In genomic region chr4:96784336-96784735, GRCh38 we compare ENCODE assay signal across 25 cellular contexts.
"Had no signal": no experiment of that assay in that cellular context is flagged by ENCODE, and none has a peak within 500 bp of the region (broad histone marks: within the 10 kb centered on the region; RNA-seq: fewer than 3 reads in every experiment).

No MANE protein-coding gene starts in this region.

- H3K27me3 Mint-ChIP-seq: naive thymus-derived CD4-positive, alpha-beta T cell; progenitor cell of endocrine pancreas; stimulated activated memory B cell treated with anti-CD40 and anti-IgM and Interleukin-4, amounts not matched to agents 10 μg/mL and 1 μg/mL and 100 μg/mL, for 72 hours; stimulated activated naive CD8-positive, alpha-beta T cell treated with anti-CD3 and anti-CD28 coated beads, Interleukin-15, Interleukin-2, amounts not matched to agents 100 ng/mL and 50 ng/mL, for 24 hours had no signal

- DNase-seq: dermis blood vessel endothelial cell; effector memory CD4-positive, alpha-beta T cell; foreskin keratinocyte; heart left ventricle; left cardiac atrium; left lung; mesenchymal stem cell; midbrain; naive thymus-derived CD4-positive, alpha-beta T cell; sigmoid colon; stimulated activated CD4-positive, alpha-beta T cell treated with anti-CD3 and anti-CD28 coated beads, Interleukin-2, amount 100 ng/mL, for 24 hours; stimulated activated CD4-positive, alpha-beta T cell treated with anti-CD3 and anti-CD28 coated beads, Interleukin-4, amount 100 ng/mL, for 24 hours; upper lobe of left lung had no signal

- H2AFZ ChIP-seq: hepatocyte, neural progenitor cell, parathyroid adenoma had no signal

- H3K79me2 ChIP-seq: hepatocyte, parathyroid adenoma had no signal

- H3K27me3 ChIP-seq: esophagus muscularis mucosa, foreskin keratinocyte, gastroesophageal sphincter, heart left ventricle, hepatocyte, left lung, neural progenitor cell, sigmoid colon, tibial nerve, upper lobe of left lung had no signal

- H3K36me3 Mint-ChIP-seq: naive thymus-derived CD4-positive, alpha-beta T cell; neural progenitor cell; stimulated activated memory B cell treated with anti-CD40 and anti-IgM and Interleukin-4, amounts not matched to agents 10 μg/mL and 1 μg/mL and 100 μg/mL, for 72 hours had no signal

- H3K9me3 Mint-ChIP-seq: nephron, neural progenitor cell had no signal

- H3K27ac ChIP-seq: coronary artery, esophagus muscularis mucosa, foreskin keratinocyte, gastroesophageal sphincter, heart left ventricle, hepatocyte, left lung, neural progenitor cell, parathyroid adenoma, sigmoid colon, thoracic aorta, tibial nerve, upper lobe of left lung had no signal

- H3K4me1 ChIP-seq: esophagus muscularis mucosa, foreskin keratinocyte, gastroesophageal sphincter, heart left ventricle, left lung, neural progenitor cell, parathyroid adenoma, sigmoid colon, tibial nerve, upper lobe of left lung had no signal

- H3K4me3 ChIP-seq: coronary artery, esophagus muscularis mucosa, gastroesophageal sphincter, heart left ventricle, hepatocyte, left lung, neural progenitor cell, sigmoid colon, thoracic aorta, tibial nerve, upper lobe of left lung had no signal

- H3K4me1 Mint-ChIP-seq: nephron; neural progenitor cell; stimulated activated memory B cell treated with anti-CD40 and anti-IgM and Interleukin-4, amounts not matched to agents 10 μg/mL and 1 μg/mL and 100 μg/mL, for 72 hours had no signal

- H3K4me2 ChIP-seq: hepatocyte, neural progenitor cell had no signal

- H3K36me3 ChIP-seq: esophagus muscularis mucosa, gastroesophageal sphincter, heart left ventricle, left lung, neural progenitor cell, sigmoid colon, thoracic aorta, tibial nerve, upper lobe of left lung had no signal

- ATAC-seq: foreskin keratinocyte; gastroesophageal sphincter; heart left ventricle; left cardiac atrium; left lung; naive thymus-derived CD4-positive, alpha-beta T cell; stimulated activated memory B cell treated with anti-CD40 and anti-IgM and Interleukin-4, amounts not matched to agents 10 μg/mL and 1 μg/mL and 100 μg/mL, for 72 hours had no signal

- H3K27ac Mint-ChIP-seq: naive thymus-derived CD4-positive, alpha-beta T cell; nephron; neural progenitor cell; progenitor cell of endocrine pancreas; stimulated activated memory B cell treated with anti-CD40 and anti-IgM and Interleukin-4, amounts not matched to agents 10 μg/mL and 1 μg/mL and 100 μg/mL, for 72 hours; stimulated activated naive CD8-positive, alpha-beta T cell treated with anti-CD3 and anti-CD28 coated beads, Interleukin-15, Interleukin-2, amounts not matched to agents 100 ng/mL and 50 ng/mL, for 24 hours had no signal

- H3K4me3 Mint-ChIP-seq: naive thymus-derived CD4-positive, alpha-beta T cell; nephron; neural progenitor cell; stimulated activated memory B cell treated with anti-CD40 and anti-IgM and Interleukin-4, amounts not matched to agents 10 μg/mL and 1 μg/mL and 100 μg/mL, for 72 hours; stimulated activated naive CD8-positive, alpha-beta T cell treated with anti-CD3 and anti-CD28 coated beads, Interleukin-15, Interleukin-2, amounts not matched to agents 100 ng/mL and 50 ng/mL, for 24 hours had no signal
